Comparison of ENCODE assay signal across 19 cellular contexts in the genomic region with DNA sequence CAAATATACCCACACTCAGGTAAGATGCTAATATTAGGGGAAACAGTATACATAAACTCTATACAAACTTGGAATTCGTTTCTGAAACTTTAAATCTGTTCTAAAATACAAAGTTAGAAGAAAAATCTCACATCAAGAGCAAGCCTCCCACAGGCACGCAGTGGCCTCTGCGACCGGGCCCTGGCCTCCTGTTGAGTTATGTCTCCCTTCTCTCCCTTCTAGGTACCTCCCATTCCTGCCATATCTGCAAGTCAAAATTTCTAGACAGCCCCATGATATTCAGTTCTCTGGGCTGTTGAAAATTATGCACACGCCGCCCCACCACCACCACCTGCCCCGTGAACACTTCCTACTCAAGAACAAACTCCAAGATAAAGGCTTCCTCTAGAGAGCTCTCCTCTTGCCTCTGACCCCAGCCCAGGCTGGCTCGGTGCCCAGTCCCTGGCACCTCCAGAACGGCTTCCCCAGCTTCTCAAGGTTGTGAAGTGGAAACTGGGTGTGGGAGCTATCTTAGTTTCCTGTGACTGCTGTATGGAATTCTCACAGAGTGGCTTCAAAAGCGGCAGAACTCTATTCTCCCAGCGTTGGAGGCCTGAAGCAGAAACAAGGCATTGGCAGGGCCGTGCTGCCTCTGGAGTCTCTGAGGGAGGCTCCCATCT. TPM values are rescaled to one million over a fixed set of nuclear protein-coding genes. Genes with fewer than 3 reads are reported as not detected.
DNase-seq lines count a peak whose midpoint lies in the region; FAIRE-seq and TF ChIP-seq lines count a peak whose summit lies in the region.
"Had no signal": no experiment of that assay in that cellular context is flagged by ENCODE, and none has a peak within 500 bp of the region (broad histone marks: within the 10 kb centered on the region; RNA-seq: fewer than 3 reads in every experiment).

No MANE protein-coding gene starts in this region.

- no peak for TF ChIP-seq POLR2A in Peyer's patch (IDR thresholded peaks at IDR 0.05)

- H3K4me3 ChIP-seq in Peyer's patch (no peak overlapping the region), kidney (ENCODE audit: low read length in 2 of 2) (no peak overlapping the region), tibial artery (no peak overlapping the region), foreskin fibroblast (ENCODE audit: low read depth in 1 of 2, low read length in 2 of 2) (no peak overlapping the region)
- H3K4me3 ChIP-seq: uterus had no signal

- H3K9me3 ChIP-seq in Peyer's patch: no peaks in the 10 kb centered on the region
- no peaks in the 10 kb centered on the region for H3K9me3 ChIP-seq in kidney (ENCODE audit: control insufficient read depth in 1 of 2, low read length in 2 of 2)
- H3K9me3 ChIP-seq in tibial artery: no peaks in the 10 kb centered on the region
- H3K9me3 ChIP-seq: uterus had no signal

- H3K4me1 ChIP-seq in Peyer's patch (peaks cover 0 to 4% (median 0%) of the 10 kb centered on the region in 4 donors), kidney (ENCODE audit: control insufficient read depth in 1 of 2, insufficient read depth in 1 of 2, low read depth in 1 of 2, low read length in 2 of 2) (no peaks in the 10 kb centered on the region), tibial artery (no peaks in the 10 kb centered on the region)
- H3K4me1 ChIP-seq: uterus had no signal

- DNase-seq in activated effector memory CD4-positive, alpha-beta T cell treated with anti-CD3 and anti-CD28 coated beads, Interleukin-2, amount 50 U/mL, for 16 hours: peak; percentile 44
- no peak for DNase-seq in activated effector memory CD4-positive, alpha-beta T cell treated with Interleukin-2 at 50 U/mL for 16 hours
- peak in 2 of 3 donors; percentile 22 to 29 for DNase-seq in Peyer's patch
- peak; percentile 32 for DNase-seq in kidney
- peak; percentile 22 to 56 for DNase-seq in tibial artery
- DNase-seq in foreskin fibroblast: no peak
- no peak for DNase-seq in hepatic stellate cell (ENCODE audit: low spot score)
- DNase-seq in NK-92 (lab: John Stamatoyannopoulos, UW; ENCODE audit: unreplicated experiment): no peak
- DNase-seq: ACHN; cerebellar nuclear complex; MV-4-11; naive thymus-derived CD8-positive, alpha-beta T cell; NCI-H2171 treated with DMSO at 0.1 percent for 48 hours; stimulated activated CD4-positive, alpha-beta T cell treated with anti-CD3 and anti-CD28 coated beads, Interleukin-4, amount 100 ng/mL, for 24 hours had no signal

- no peak for FAIRE-seq in kidney (lab: Jason Lieb, UNC)
- FAIRE-seq: GM18507, HTR-8/SVneo, islet of Langerhans had no signal

- TF ChIP-seq CTCF in Peyer's patch (IDR thresholded peaks at IDR 0.05): no peak
- no peak for TF ChIP-seq CTCF in kidney (IDR thresholded peaks at IDR 0.05; ENCODE audit: borderline replicate concordance, extremely low read depth, insufficient read depth)
- no peak for TF ChIP-seq CTCF in tibial artery (IDR thresholded peaks at IDR 0.05)
- no peak for TF ChIP-seq CTCF in foreskin fibroblast (IDR thresholded peaks at IDR 0.05; ENCODE audit: low read depth, low read length)

- H3K9ac ChIP-seq in kidney (ENCODE audit: low read length in 2 of 2): no peak overlapping the region

- H3K27ac ChIP-seq in Peyer's patch (no peak overlapping the region), kidney (ENCODE audit: low read depth in 2 of 2, low read length in 2 of 2) (no peak overlapping the region), tibial artery (no peak overlapping the region)
- H3K27ac ChIP-seq: uterus, WERI-Rb-1 had no signal

- H3K27me3 ChIP-seq in Peyer's patch (no peaks in the 10 kb centered on the region), tibial artery (peaks cover 0 to 27% of the 10 kb centered on the region in 2 donors)
- H3K27me3 ChIP-seq: uterus had no signal

- intact Hi-C loops in kidney (cut with DNase I) (no loop called here), tibial artery (cut with DNase I; ENCODE audit: low total_unique reads) (no loop called here)

- no peaks in the 10 kb centered on the region for H3K36me3 ChIP-seq in Peyer's patch
- no peaks in the 10 kb centered on the region for H3K36me3 ChIP-seq in kidney (ENCODE audit: control insufficient read depth in 1 of 2, insufficient read depth in 2 of 2, low read length in 2 of 2)
- no peaks in the 10 kb centered on the region for H3K36me3 ChIP-seq in tibial artery
- H3K36me3 ChIP-seq: uterus, WERI-Rb-1 had no signal

RNA-seq across cellular contexts. Expression of gene LRP8, which starts 37.7 kb away (rescaled TPM):
- total RNA-seq in Peyer's patch (10 to 100 TPM in 1 of 4 donors, 1 to 10 TPM in 3; 4.5 to 33.8 (median 5.0) TPM), kidney (6.9 TPM)
- polyA plus RNA-seq in kidney (ENCODE audit: insufficient read depth, low read depth, low replicate concordance): 1.4 TPM

Comparison
In these comparisons a context has a peak if more than half of its experiments do, and no peak if none do; other contexts are left out.
1. DNase-seq: peak in activated effector memory CD4-positive, alpha-beta T cell treated with anti-CD3 and anti-CD28 coated beads, Interleukin-2, amount 50 U/mL, for 16 hours (single experiment), Peyer's patch (2 of 3), kidney (single experiment) and tibial artery (2 of 2); none in activated effector memory CD4-positive, alpha-beta T cell treated with Interleukin-2 at 50 U/mL for 16 hours (single experiment), foreskin fibroblast (0 of 2), hepatic stellate cell (single experiment) and NK-92 (single experiment).